Comparison of ENCODE assay signal across 1 cellular context in the genomic region with DNA sequence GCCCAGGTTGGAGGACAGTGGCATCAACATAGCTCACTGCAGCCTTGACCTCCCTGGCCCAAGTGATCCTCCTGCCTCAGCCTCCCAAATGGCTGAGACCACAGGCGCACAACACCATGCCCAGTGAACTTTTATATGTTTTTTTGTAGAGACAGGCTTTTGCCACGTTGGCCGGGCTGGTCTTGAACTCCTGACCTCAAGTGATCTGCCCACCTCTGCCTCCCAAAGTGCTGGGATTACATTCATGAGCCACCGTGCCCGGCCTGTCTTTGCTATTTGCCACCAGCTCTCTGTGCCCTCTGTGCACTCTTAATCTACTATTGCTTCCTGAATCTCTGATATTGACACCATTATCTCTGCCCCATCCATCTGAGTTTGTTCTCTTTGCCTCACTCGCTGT.
A peak's percentile ranks its signal among the peaks of the same experiment; 100 is the strongest.
TF ChIP-seq lines count a peak whose summit lies in the region.

No MANE protein-coding gene starts in this region.

TF ChIP-seq in K562, 482 proteins besides CTCF, POLR2A, EP300 and RAD21:
- TF ChIP-seq MAZ (CRISPR knock-in tag; conservative IDR thresholded peaks at IDR 0.05 in 1 of 2, IDR thresholded peaks at IDR 0.05 in 1 of 2) = peak in 1 of 2 experiments; percentile 9; a peak in 1 of 4 replicates
- no peak for TF ChIP-seq SIX5 (IDR thresholded peaks at IDR 0.05; ENCODE audit: borderline replicate concordance in 1 of 2, insufficient read depth in 1 of 2, low read depth in 1 of 2, low read length in 2 of 2)
- 0 out of 2 replicates have a peak, but pooled peaks have one; percentile 3 for TF ChIP-seq TFAP4 (CRISPR knock-in tag; IDR thresholded peaks at IDR 0.05; ENCODE audit: borderline replicate concordance)
